In genomic region chr18:51164327-51165290, GRCh38 we compare ENCODE assay signal across 17 cellular contexts. TPM values are rescaled to one million over a fixed set of nuclear protein-coding genes. Genes with fewer than 3 reads are reported as not detected.
DNase-seq lines count a peak whose midpoint lies in the region; ATAC-seq and TF ChIP-seq lines count a peak whose summit lies in the region.
"Had no signal": no experiment of that assay in that cellular context is flagged by ENCODE, and none has a peak within 500 bp of the region (broad histone marks: within the 10 kb centered on the region; RNA-seq: fewer than 3 reads in every experiment).

No MANE protein-coding gene starts in this region.

- no peaks in the 10 kb centered on the region for H3K27me3 ChIP-seq in left ventricle myocardium inferior (ENCODE audit: low read depth)
- H3K27me3 ChIP-seq: stomach had no signal

- H3K4me1 ChIP-seq in left ventricle myocardium inferior, result peaks cover 6% of the 10 kb centered on the region
- H3K4me1 ChIP-seq: stomach had no signal

- H3K27me3 Mint-ChIP-seq in stimulated activated naive CD8-positive, alpha-beta T cell treated with anti-CD3 and anti-CD28 coated beads, Interleukin-15, Interleukin-2, amounts not matched to agents 100 ng/mL and 50 ng/mL, for 24 hours, result no peaks in the 10 kb centered on the region
- no peaks in the 10 kb centered on the region for H3K27me3 Mint-ChIP-seq in activated CD4-positive, alpha-beta T cell treated with anti-CD3 and anti-CD28 coated beads, Interleukin-2, amount 10 ng/mL, durations not matched to agents 7 days and 5 days

- ATAC-seq in stimulated activated naive CD8-positive, alpha-beta T cell treated with anti-CD3 and anti-CD28 coated beads, Interleukin-15, Interleukin-2, amounts not matched to agents 100 U/mL and 50 U/mL, for 24 hours, result no peak
- ATAC-seq: CD8-positive, alpha-beta T cell; Panc1 had no signal

- peaks cover 49% of the 10 kb centered on the region for H3K4me1 Mint-ChIP-seq in stimulated activated naive CD8-positive, alpha-beta T cell treated with anti-CD3 and anti-CD28 coated beads, Interleukin-15, Interleukin-2, amounts not matched to agents 100 ng/mL and 50 ng/mL, for 24 hours (ENCODE audit: low read depth)
- H3K4me1 Mint-ChIP-seq in activated CD4-positive, alpha-beta T cell treated with anti-CD3 and anti-CD28 coated beads, Interleukin-2, amount 10 ng/mL, durations not matched to agents 7 days and 5 days, result peaks cover 45% of the 10 kb centered on the region

- no peak for TF ChIP-seq CTCF in RWPE1 (conservative IDR thresholded peaks at IDR 0.05; ENCODE audit: low read depth)
- no peak for TF ChIP-seq CTCF in fibroblast of the aortic adventitia (IDR thresholded peaks at IDR 0.05; ENCODE audit: insufficient read depth, low read length)
- no peak for TF ChIP-seq CTCF in left ventricle myocardium inferior (IDR thresholded peaks at IDR 0.05; ENCODE audit: borderline replicate concordance)

- intact Hi-C loops in left ventricle myocardium inferior (cut with micrococcal nuclease), result no loop called here

- H3K27ac Mint-ChIP-seq in stimulated activated naive CD8-positive, alpha-beta T cell treated with anti-CD3 and anti-CD28 coated beads, Interleukin-15, Interleukin-2, amounts not matched to agents 100 ng/mL and 50 ng/mL, for 24 hours, result peak overlapping the region; percentile 76
- H3K27ac Mint-ChIP-seq in activated CD4-positive, alpha-beta T cell treated with anti-CD3 and anti-CD28 coated beads, Interleukin-2, amount 10 ng/mL, durations not matched to agents 7 days and 5 days, result no peak overlapping the region
- H3K27ac Mint-ChIP-seq: activated T-helper 2 cell treated with anti-CD3 and anti-CD28 coated beads, Interferon-gamma antibody, Interleukin-2, Interleukin-4, amounts not matched to agents 10 μg/mL and 5 μg/mL and 100 μg/mL, durations not matched to agents 14 hours and 24 hours and 36 hours; CD8-positive, alpha-beta T cell had no signal

- CTCF ChIA-PET in RWPE1 (lab: Yijun Ruan, JAX), result no interaction called here
- CTCF ChIA-PET in activated CD4-positive, alpha-beta T cell treated with anti-CD3 and anti-CD28 coated beads, Interleukin-2, amount 10 ng/mL, durations not matched to agents 7 days and 5 days (lab: Charles Lee), result interaction anchor here (0.5 to 1.9 kb wide), 3 partner anchors 14 to 341 kb away, joined by 4 to 6 read pairs (median 4); no protein-coding TSS in a partner anchor

- H3K36me3 Mint-ChIP-seq in stimulated activated naive CD8-positive, alpha-beta T cell treated with anti-CD3 and anti-CD28 coated beads, Interleukin-15, Interleukin-2, amounts not matched to agents 100 ng/mL and 50 ng/mL, for 24 hours (ENCODE audit: low read depth), result no peaks in the 10 kb centered on the region
- H3K36me3 Mint-ChIP-seq in activated CD4-positive, alpha-beta T cell treated with anti-CD3 and anti-CD28 coated beads, Interleukin-2, amount 10 ng/mL, durations not matched to agents 7 days and 5 days (ENCODE audit: low read depth), result peaks cover 6% of the 10 kb centered on the region
- H3K36me3 Mint-ChIP-seq: CD8-positive, alpha-beta T cell had no signal

- no peaks in the 10 kb centered on the region for H3K9me3 ChIP-seq in left ventricle myocardium inferior (replicated peaks)
- H3K9me3 ChIP-seq: stomach had no signal

- DNase-seq in stimulated activated naive CD8-positive, alpha-beta T cell treated with anti-CD3 and anti-CD28 coated beads, Interleukin-15, Interleukin-2, amounts not matched to agents 100 U/mL and 50 U/mL, for 24 hours, result no peak
- no peak for DNase-seq in RWPE1 (ENCODE audit: low spot score)
- DNase-seq in fibroblast of the aortic adventitia (ENCODE audit: low read depth), result peak; percentile 13
- no peak for DNase-seq in NCI-H526 treated with DMSO at 0.1 percent for 48 hours (lab: John Stamatoyannopoulos, UW)
- DNase-seq in activated CD4-positive, alpha-beta T cell treated with anti-CD3 and anti-CD28 coated beads, Interleukin-2, amount 10 ng/mL, durations not matched to agents 7 days and 5 days, result no peak
- DNase-seq in stimulated activated CD4-positive, alpha-beta T cell treated with anti-CD3 and anti-CD28 coated beads, Interleukin-4, amount 100 ng/mL, for 1 hour, result no peak
- no peak for DNase-seq in left ventricle myocardium inferior
- DNase-seq: ACHN; activated CD8-positive, alpha-beta memory T cell treated with anti-CD3 and anti-CD28 coated beads for 24 hours; CD8-positive, alpha-beta T cell; Kasumi-1; NCI-H187; stomach; WERI-Rb-1 had no signal

- peak overlapping the region; percentile 19; the same call in 1 of the 2 replicates for H3K27ac ChIP-seq in RWPE1
- H3K27ac ChIP-seq in left ventricle myocardium inferior (replicated peaks), result no peak overlapping the region
- H3K27ac ChIP-seq: stomach, WERI-Rb-1 had no signal

- H3K36me3 ChIP-seq in left ventricle myocardium inferior, result no peaks in the 10 kb centered on the region
- H3K36me3 ChIP-seq: stomach, WERI-Rb-1 had no signal

- POLR2A ChIA-PET in RWPE1 (lab: Yijun Ruan, JAX; ENCODE audit: low non-redundant PET), result no interaction called here
- POLR2A ChIA-PET in activated CD4-positive, alpha-beta T cell treated with anti-CD3 and anti-CD28 coated beads, Interleukin-2, amount 10 ng/mL, durations not matched to agents 7 days and 5 days (lab: Charles Lee), result no interaction called here

- no peaks in the 10 kb centered on the region for H3K9me3 Mint-ChIP-seq in stimulated activated naive CD8-positive, alpha-beta T cell treated with anti-CD3 and anti-CD28 coated beads, Interleukin-15, Interleukin-2, amounts not matched to agents 100 ng/mL and 50 ng/mL, for 24 hours
- no peaks in the 10 kb centered on the region for H3K9me3 Mint-ChIP-seq in activated CD4-positive, alpha-beta T cell treated with anti-CD3 and anti-CD28 coated beads, Interleukin-2, amount 10 ng/mL, durations not matched to agents 7 days and 5 days
- H3K9me3 Mint-ChIP-seq: activated T-helper 2 cell treated with anti-CD3 and anti-CD28 coated beads, Interferon-gamma antibody, Interleukin-2, Interleukin-4, amounts not matched to agents 10 μg/mL and 5 μg/mL and 100 μg/mL, durations not matched to agents 14 hours and 24 hours and 36 hours; CD8-positive, alpha-beta T cell had no signal

- no peak overlapping the region for H3K4me3 Mint-ChIP-seq in stimulated activated naive CD8-positive, alpha-beta T cell treated with anti-CD3 and anti-CD28 coated beads, Interleukin-15, Interleukin-2, amounts not matched to agents 100 ng/mL and 50 ng/mL, for 24 hours
- no peak overlapping the region for H3K4me3 Mint-ChIP-seq in activated CD4-positive, alpha-beta T cell treated with anti-CD3 and anti-CD28 coated beads, Interleukin-2, amount 10 ng/mL, durations not matched to agents 7 days and 5 days
- H3K4me3 Mint-ChIP-seq: CD8-positive, alpha-beta T cell had no signal

- H3K4me3 ChIP-seq in fibroblast of the aortic adventitia (ENCODE audit: low read depth, low read length) (no peak overlapping the region), left ventricle myocardium inferior (no peak overlapping the region)
- H3K4me3 ChIP-seq: stomach had no signal

RNA-seq across cellular contexts. Expression of gene MEX3C, which starts 32.9 kb away (rescaled TPM):
- total RNA-seq in fibroblast of the aortic adventitia (ENCODE audit: low replicate concordance) (42.5 and 44.2 TPM in 2 replicates), left ventricle myocardium inferior (17.2 TPM)
- total RNA-seq in activated CD4-positive, alpha-beta T cell treated with anti-CD3 and anti-CD28 coated beads, Interleukin-2, amount 10 ng/mL, durations not matched to agents 7 days and 5 days, result 10 to 100 TPM; 49.6 to 58.2 TPM
